9 cellular contexts compared by ENCODE assay signal in genomic region chr2:96888082-96889011, GRCh38. TPM values are rescaled to one million over a fixed set of nuclear protein-coding genes. Genes with fewer than 3 reads are reported as not detected.
DNase-seq lines count a peak whose midpoint lies in the region; ATAC-seq and TF ChIP-seq lines count a peak whose summit lies in the region.
"Had no signal": no experiment of that assay in that cellular context is flagged by ENCODE, and none has a peak within 500 bp of the region (broad histone marks: within the 10 kb centered on the region; RNA-seq: fewer than 3 reads in every experiment).

No MANE protein-coding gene starts in this region.

- peak overlapping the region; percentile 75 to 91 (median 88) for H3K27ac ChIP-seq in sigmoid colon
- no peak overlapping the region for H3K27ac ChIP-seq in effector memory CD4-positive, alpha-beta T cell (ENCODE audit: insufficient read depth, low read length, poor library complexity, severe bottlenecking)

- peak; percentile 79 for DNase-seq in DMS79 (lab: John Stamatoyannopoulos, UW)
- DNase-seq in NOMO-1 treated with dmso at 0.1 percent for 144 hours (lab: John Stamatoyannopoulos, UW; ENCODE audit: unreplicated experiment): peak; percentile 37
- no peak for DNase-seq in left cardiac atrium
- DNase-seq in sigmoid colon: peak; percentile 79
- no peak for DNase-seq in T1000 (lab: John Stamatoyannopoulos, UW)
- DNase-seq in activated CD4-positive, CD25-positive, alpha-beta regulatory T cell (lab: John Stamatoyannopoulos, UW): no peak
- DNase-seq in effector memory CD4-positive, alpha-beta T cell: no peak
- DNase-seq: effector memory CD8-positive, alpha-beta T cell had no signal

- no peak for TF ChIP-seq CTCF in sigmoid colon (IDR thresholded peaks at IDR 0.05)

- H3K36me3 ChIP-seq in sigmoid colon: no peaks in the 10 kb centered on the region
- H3K36me3 ChIP-seq in effector memory CD4-positive, alpha-beta T cell (ENCODE audit: control insufficient read depth, insufficient read depth, low read length): no peaks in the 10 kb centered on the region

- H3K9me3 ChIP-seq in sigmoid colon: no peaks in the 10 kb centered on the region
- no peaks in the 10 kb centered on the region for H3K9me3 ChIP-seq in effector memory CD4-positive, alpha-beta T cell (ENCODE audit: control insufficient read depth, low read length)

- WGBS in sigmoid colon, 2 donors: 9 to 49% methylated on average over 12 of the region's 12 CpGs

- peaks cover 0 to 78% (median 72%) of the 10 kb centered on the region in 4 donors for H3K4me1 ChIP-seq in sigmoid colon
- H3K4me1 ChIP-seq in effector memory CD4-positive, alpha-beta T cell (ENCODE audit: control insufficient read depth, insufficient read depth, low read length, poor library complexity, severe bottlenecking): peaks cover 22% of the 10 kb centered on the region

- no peaks in the 10 kb centered on the region for H3K27me3 ChIP-seq in sigmoid colon
- no peaks in the 10 kb centered on the region for H3K27me3 ChIP-seq in effector memory CD4-positive, alpha-beta T cell (replicated peaks; ENCODE audit: control insufficient read depth, insufficient read depth, low read length, poor library complexity, severe bottlenecking)

- peak overlapping the region in 3 of 4 donors; percentile 35 to 37 (median 37) for H3K4me3 ChIP-seq in sigmoid colon
- no peak overlapping the region for H3K4me3 ChIP-seq in effector memory CD4-positive, alpha-beta T cell (ENCODE audit: insufficient read depth, low read depth, low read length, poor library complexity, severe bottlenecking)

- TF ChIP-seq POLR2A in sigmoid colon (IDR thresholded peaks at IDR 0.05): no peak

- intact Hi-C loops in left cardiac atrium (cut with DNase I): no loop called here
- intact Hi-C loops in sigmoid colon (cut with DNase I): no loop called here

- TF ChIP-seq EP300 in sigmoid colon (IDR thresholded peaks at IDR 0.05): no peak

- ATAC-seq in left cardiac atrium: peak; percentile 15 to 54
- ATAC-seq in HG02938 (IDR thresholded peaks at IDR 0.05; ENCODE audit: unreplicated experiment): no peak
- ATAC-seq: effector memory CD8-positive, alpha-beta T cell had no signal

RNA-seq across cellular contexts. Expression of gene SEMA4C, which starts 18.5 kb away (rescaled TPM):
- total RNA-seq in left cardiac atrium (10 to 100 TPM; 22.1 to 24.8 TPM), sigmoid colon (10 to 100 TPM; 57.1 to 90.1 (median 68.9) TPM)
- 10 to 100 TPM in 1 of 3 donors, 1 to 10 TPM in 2; 3.6 to 21.3 (median 7.9) TPM for polyA plus RNA-seq in sigmoid colon

RNA-seq across cellular contexts. Expression of gene ANKRD39, which starts 30.5 kb away (rescaled TPM):
- total RNA-seq in left cardiac atrium (10 to 100 TPM; 11.9 to 12.4 TPM), sigmoid colon (10 to 100 TPM; 11.4 to 34.1 (median 26.1) TPM)
- polyA plus RNA-seq in sigmoid colon: 10 to 100 TPM; 12.5 to 14.8 (median 12.6) TPM

RNA-seq across cellular contexts. Expression of gene ANKRD23, which starts 44.5 kb away (rescaled TPM):
- 10 to 100 TPM; 18.4 to 24.7 TPM for total RNA-seq in left cardiac atrium
- total RNA-seq in sigmoid colon: 1 to 10 TPM; 1.8 to 5.5 (median 4.2) TPM
- 1 to 10 TPM in 1 of 3 donors, under 1 TPM in 1, not detected in 1; 0.69 to 4.2 TPM for polyA plus RNA-seq in sigmoid colon

Comparison
In these comparisons a context has a peak if more than half of its experiments do, and no peak if none do; other contexts are left out.
1. DNase-seq: peak in DMS79 (single experiment), NOMO-1 treated with dmso at 0.1 percent for 144 hours (single experiment) and sigmoid colon (single experiment); none in left cardiac atrium (single experiment), T1000 (single experiment), activated CD4-positive, CD25-positive, alpha-beta regulatory T cell (0 of 4) and effector memory CD4-positive, alpha-beta T cell (0 of 3).